ENCODE assay signal across 1 cellular context in genomic region chr3:31522152-31522551, GRCh38.
TF ChIP-seq lines count a peak whose summit lies in the region.

No MANE protein-coding gene starts in this region.

TF ChIP-seq in H1, 55 proteins besides CTCF, POLR2A, EP300 and RAD21 (continued from another document):
- no peak for TF ChIP-seq CHD7 (IDR thresholded peaks at IDR 0.05; ENCODE audit: insufficient replicate concordance, low read length)
- no peak for TF ChIP-seq SIN3A (conservative IDR thresholded peaks at IDR 0.05 in 1 of 2, IDR thresholded peaks at IDR 0.05 in 1 of 2; ENCODE audit: low read depth in 1 of 2, low read length in 2 of 2)
- TF ChIP-seq HDAC6 (IDR thresholded peaks at IDR 0.05; ENCODE audit: low read depth, low read length) = no peak
- no peak for TF ChIP-seq SP2 (IDR thresholded peaks at IDR 0.05; ENCODE audit: low read length)
- no peak for TF ChIP-seq RXRA (IDR thresholded peaks at IDR 0.05; ENCODE audit: insufficient read depth, low read depth, low read length)
- TF ChIP-seq POLR2AphosphoS5 (IDR thresholded peaks at IDR 0.05; ENCODE audit: low read depth, low read length) = no peak
- TF ChIP-seq TEAD4 (IDR thresholded peaks at IDR 0.05; ENCODE audit: low read depth, low read length) = no peak
- no peak for TF ChIP-seq ATF3 (IDR thresholded peaks at IDR 0.05; ENCODE audit: insufficient read depth, low read depth, low read length)
- TF ChIP-seq SP1 (IDR thresholded peaks at IDR 0.05; ENCODE audit: low read depth, low read length) = no peak
- TF ChIP-seq MAFK (IDR thresholded peaks at IDR 0.05; ENCODE audit: low read depth, low read length) = no peak
- no peak for TF ChIP-seq SRF (IDR thresholded peaks at IDR 0.05; ENCODE audit: low read depth, low read length)
- TF ChIP-seq JUND (IDR thresholded peaks at IDR 0.05; ENCODE audit: low read length) = no peak
- no peak for TF ChIP-seq TAF7 (optimal IDR thresholded peaks at IDR 0.05; ENCODE audit: borderline replicate concordance, low read depth, low read length)
